ENCODE assay signal across 28 cellular contexts in the genomic region with DNA sequence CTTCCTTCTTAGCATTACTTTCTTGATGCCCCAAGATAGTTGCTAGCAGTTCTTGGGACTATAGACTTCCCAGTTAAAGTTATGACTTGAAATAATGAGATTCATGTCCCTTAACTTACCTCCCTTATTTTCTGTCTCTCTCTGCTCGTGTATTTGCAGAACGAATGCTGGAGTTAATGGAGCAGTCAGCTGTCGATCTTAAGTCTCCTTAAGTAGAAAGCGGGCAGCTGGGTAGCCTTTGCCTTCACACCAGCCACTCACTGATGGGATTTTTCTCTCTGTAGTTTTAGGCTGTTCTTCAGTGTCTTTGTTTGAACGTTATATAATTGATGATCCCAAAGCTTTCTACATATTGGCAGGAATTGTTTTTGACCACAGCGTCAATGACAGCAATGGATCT. TPM values are rescaled to one million over a fixed set of nuclear protein-coding genes. Genes with fewer than 3 reads are reported as not detected.
A peak's percentile ranks its signal among the peaks of the same experiment; 100 is the strongest.
DNase-seq lines count a peak whose midpoint lies in the region; ATAC-seq and TF ChIP-seq lines count a peak whose summit lies in the region.
"Had no signal": no experiment of that assay in that cellular context is flagged by ENCODE, and none has a peak within 500 bp of the region (broad histone marks: within the 10 kb centered on the region; RNA-seq: fewer than 3 reads in every experiment).

No MANE protein-coding gene starts in this region.

- H2AFZ ChIP-seq in GM23338 (peak overlapping the region; percentile 21; the same call in 1 of the 2 replicates), OCI-LY3 (ENCODE audit: low read depth, low read length) (no peak overlapping the region)

- in situ Hi-C loops in GM13977 (cut with MboI; ENCODE audit: low pct_unique_long_range_greater_than_20kb, low sequenced_read_pairs, unreplicated experiment) = no loop called here

- no peak for ATAC-seq in GM23338
- ATAC-seq in sciatic nerve = no peak
- no peak for ATAC-seq in GM18858 (IDR thresholded peaks at IDR 0.05; ENCODE audit: unreplicated experiment)
- ATAC-seq: activated naive CD4-positive, alpha-beta T cell treated with anti-CD3 and anti-CD28 coated beads, Interleukin-2, amount 50 U/mL, for 72 hours; natural killer cell; Right ventricle myocardium inferior had no signal

- H3K27ac Mint-ChIP-seq in GM23338 = no peak overlapping the region
- H3K27ac Mint-ChIP-seq: activated naive CD4-positive, alpha-beta T cell treated with anti-CD3 and anti-CD28 coated beads, Interleukin-2, amount 50 U/mL, for 72 hours; natural killer cell had no signal

- no peaks in the 10 kb centered on the region for H3K4me1 ChIP-seq in GM23338 (ENCODE audit: insufficient read depth)
- peaks cover 33% of the 10 kb centered on the region for H3K4me1 ChIP-seq in OCI-LY3 (ENCODE audit: low read length)

- H3K4me3 ChIP-seq in GM23338 = no peak overlapping the region
- peak overlapping the region; percentile 16; the same call in 1 of the 2 replicates for H3K4me3 ChIP-seq in OCI-LY3 (ENCODE audit: low read length)
- H3K4me3 ChIP-seq in fibroblast of the aortic adventitia (ENCODE audit: low read depth, low read length) = no peak overlapping the region
- H3K4me3 ChIP-seq: left ventricle myocardium inferior, MG63 had no signal

- no peaks in the 10 kb centered on the region for H3K27me3 ChIP-seq in GM23338 (ENCODE audit: insufficient read depth)
- H3K27me3 ChIP-seq in OCI-LY3 (ENCODE audit: low read depth, low read length) = peaks cover 37% of the 10 kb centered on the region

- no peaks in the 10 kb centered on the region for H3K27me3 Mint-ChIP-seq in GM23338 (ENCODE audit: insufficient read depth, low read depth, poor library complexity)

- no peaks in the 10 kb centered on the region for H3K4me1 Mint-ChIP-seq in GM23338
- H3K4me1 Mint-ChIP-seq: natural killer cell had no signal

- H3K27ac ChIP-seq in GM23338 (ENCODE audit: low read depth) (no peak overlapping the region), OCI-LY3 (ENCODE audit: low read length) (no peak overlapping the region)
- H3K27ac ChIP-seq: left ventricle myocardium inferior had no signal

- H3K79me2 ChIP-seq in GM23338 (replicated peaks; ENCODE audit: insufficient read depth) (no peaks in the 10 kb centered on the region), OCI-LY3 (ENCODE audit: low read length) (no peaks in the 10 kb centered on the region)

- H3K36me3 ChIP-seq in GM23338 (ENCODE audit: insufficient read depth) (no peaks in the 10 kb centered on the region), OCI-LY3 (replicated peaks; ENCODE audit: low read depth, low read length) (no peaks in the 10 kb centered on the region)
- H3K36me3 ChIP-seq: left ventricle myocardium inferior, MG63 had no signal

- TF ChIP-seq CTCF in GM23338 (conservative IDR thresholded peaks at IDR 0.05; ENCODE audit: low read depth in 2 of 2) (no peak), OCI-LY3 (IDR thresholded peaks at IDR 0.05; ENCODE audit: low read depth, low read length) (no peak), fibroblast of the aortic adventitia (IDR thresholded peaks at IDR 0.05; ENCODE audit: insufficient read depth, low read length) (no peak), GM13977 (IDR thresholded peaks at IDR 0.05; ENCODE audit: extremely low read depth, insufficient read depth, missing control alignments) (no peak)

- no peaks in the 10 kb centered on the region for H3K36me3 Mint-ChIP-seq in GM23338 (ENCODE audit: low read depth)
- H3K36me3 Mint-ChIP-seq: activated naive CD4-positive, alpha-beta T cell treated with anti-CD3 and anti-CD28 coated beads, Interleukin-2, amount 50 U/mL, for 72 hours; natural killer cell had no signal

- H3K9me3 Mint-ChIP-seq in GM23338 = no peaks in the 10 kb centered on the region
- H3K9me3 Mint-ChIP-seq: activated naive CD4-positive, alpha-beta T cell treated with anti-CD3 and anti-CD28 coated beads, Interleukin-2, amount 50 U/mL, for 72 hours; natural killer cell had no signal

- DNase-seq in GM23338 (ENCODE audit: low spot score) (no peak), fibroblast of the aortic adventitia (ENCODE audit: low read depth) (peak; percentile 14), retina (peak; percentile 33), sciatic nerve (ENCODE audit: low spot score) (no peak), glomerular visceral epithelial cell (ENCODE audit: extremely low spot score) (no peak), GM13977 (ENCODE audit: low spot score) (no peak)
- DNase-seq: activated CD4-positive, alpha-beta T cell treated with anti-CD3 and anti-CD28 coated beads for 4 hours; anterior cingulate cortex; C1 segment of cervical spinal cord; cortex of kidney; effector memory CD4-positive, alpha-beta T cell; glutamatergic neuron; KBM-7; left ventricle myocardium inferior; midbrain; natural killer cell; NCI-H1105 treated with DMSO at 0.1 percent for 48 hours; NCI-H510A treated with DMSO at 0.1 percent for 48 hours; NK-92 treated with Interleukin-12 subunit alpha and Interleukin-12 subunit beta, amount 100 ng/mL, for 24 hours; occipital lobe; stimulated activated CD4-positive, alpha-beta T cell treated with anti-CD3 and anti-CD28 coated beads, Interleukin-1b, Interleukin-23, amount 100 ng/mL, for 48 hours; stimulated activated naive CD4-positive, alpha-beta T cell treated with Interleukin-2 at 50 U/mL for 16 hours; SW 1271 had no signal

- H3K9ac ChIP-seq in OCI-LY3 (ENCODE audit: low read length) = no peak overlapping the region

- intact Hi-C loops in sciatic nerve (cut with DNase I) = no loop called here

- H3K4me2 ChIP-seq in GM23338 (no peak overlapping the region), OCI-LY3 (ENCODE audit: low read length) (peak overlapping the region; percentile 50)

- H3F3A ChIP-seq in GM23338 (replicated peaks; ENCODE audit: low read depth) = no peaks in the 10 kb centered on the region

- H4K20me1 ChIP-seq in GM23338 (replicated peaks; ENCODE audit: insufficient read depth) (no peaks in the 10 kb centered on the region), OCI-LY3 (ENCODE audit: insufficient read depth, low read length) (no peaks in the 10 kb centered on the region)

- H3K9me3 ChIP-seq in OCI-LY3 (ENCODE audit: insufficient read depth, low read length) = no peaks in the 10 kb centered on the region
- H3K9me3 ChIP-seq: left ventricle myocardium inferior, MG63 had no signal

- peaks cover 4% of the 10 kb centered on the region; the same call in 1 of the 2 replicates for H3K9me2 ChIP-seq in GM23338 (ENCODE audit: insufficient read depth)

- H3K4me3 Mint-ChIP-seq in GM23338 = no peak overlapping the region
- H3K4me3 Mint-ChIP-seq: natural killer cell had no signal

TF ChIP-seq in GM23338, 12 proteins besides CTCF, POLR2A, EP300 and RAD21 (continues in another document):
- TF ChIP-seq JUNB (IDR thresholded peaks at IDR 0.05; ENCODE audit: unreplicated experiment) (no peak), STAT1 (IDR thresholded peaks at IDR 0.05; ENCODE audit: unreplicated experiment) (no peak), ZNF114 (CRISPR knock-in tag; IDR thresholded peaks at IDR 0.05) (no peak), EZH2phosphoT487 (IDR thresholded peaks at IDR 0.05; ENCODE audit: unreplicated experiment) (no peak), POLR2AphosphoS5 (IDR thresholded peaks at IDR 0.05; ENCODE audit: low read depth) (no peak), EZH2 (IDR thresholded peaks at IDR 0.05; ENCODE audit: low read depth, unreplicated experiment) (no peak), ZNF331 (CRISPR knock-in tag; IDR thresholded peaks at IDR 0.05; ENCODE audit: low read depth) (no peak), CREB1 (CRISPR knock-in tag; IDR thresholded peaks at IDR 0.05; ENCODE audit: low read depth) (no peak), NANOG (IDR thresholded peaks at IDR 0.05; ENCODE audit: borderline replicate concordance) (no peak)
- TF ChIP-seq, protein P1, sequence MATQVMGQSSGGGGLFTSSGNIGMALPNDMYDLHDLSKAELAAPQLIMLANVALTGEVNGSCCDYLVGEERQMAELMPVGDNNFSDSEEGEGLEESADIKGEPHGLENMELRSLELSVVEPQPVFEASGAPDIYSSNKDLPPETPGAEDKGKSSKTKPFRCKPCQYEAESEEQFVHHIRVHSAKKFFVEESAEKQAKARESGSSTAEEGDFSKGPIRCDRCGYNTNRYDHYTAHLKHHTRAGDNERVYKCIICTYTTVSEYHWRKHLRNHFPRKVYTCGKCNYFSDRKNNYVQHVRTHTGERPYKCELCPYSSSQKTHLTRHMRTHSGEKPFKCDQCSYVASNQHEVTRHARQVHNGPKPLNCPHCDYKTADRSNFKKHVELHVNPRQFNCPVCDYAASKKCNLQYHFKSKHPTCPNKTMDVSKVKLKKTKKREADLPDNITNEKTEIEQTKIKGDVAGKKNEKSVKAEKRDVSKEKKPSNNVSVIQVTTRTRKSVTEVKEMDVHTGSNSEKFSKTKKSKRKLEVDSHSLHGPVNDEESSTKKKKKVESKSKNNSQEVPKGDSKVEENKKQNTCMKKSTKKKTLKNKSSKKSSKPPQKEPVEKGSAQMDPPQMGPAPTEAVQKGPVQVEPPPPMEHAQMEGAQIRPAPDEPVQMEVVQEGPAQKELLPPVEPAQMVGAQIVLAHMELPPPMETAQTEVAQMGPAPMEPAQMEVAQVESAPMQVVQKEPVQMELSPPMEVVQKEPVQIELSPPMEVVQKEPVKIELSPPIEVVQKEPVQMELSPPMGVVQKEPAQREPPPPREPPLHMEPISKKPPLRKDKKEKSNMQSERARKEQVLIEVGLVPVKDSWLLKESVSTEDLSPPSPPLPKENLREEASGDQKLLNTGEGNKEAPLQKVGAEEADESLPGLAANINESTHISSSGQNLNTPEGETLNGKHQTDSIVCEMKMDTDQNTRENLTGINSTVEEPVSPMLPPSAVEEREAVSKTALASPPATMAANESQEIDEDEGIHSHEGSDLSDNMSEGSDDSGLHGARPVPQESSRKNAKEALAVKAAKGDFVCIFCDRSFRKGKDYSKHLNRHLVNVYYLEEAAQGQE (IDR thresholded peaks at IDR 0.05; ENCODE audit: unreplicated experiment) = no peak
- TF ChIP-seq, protein P2, sequence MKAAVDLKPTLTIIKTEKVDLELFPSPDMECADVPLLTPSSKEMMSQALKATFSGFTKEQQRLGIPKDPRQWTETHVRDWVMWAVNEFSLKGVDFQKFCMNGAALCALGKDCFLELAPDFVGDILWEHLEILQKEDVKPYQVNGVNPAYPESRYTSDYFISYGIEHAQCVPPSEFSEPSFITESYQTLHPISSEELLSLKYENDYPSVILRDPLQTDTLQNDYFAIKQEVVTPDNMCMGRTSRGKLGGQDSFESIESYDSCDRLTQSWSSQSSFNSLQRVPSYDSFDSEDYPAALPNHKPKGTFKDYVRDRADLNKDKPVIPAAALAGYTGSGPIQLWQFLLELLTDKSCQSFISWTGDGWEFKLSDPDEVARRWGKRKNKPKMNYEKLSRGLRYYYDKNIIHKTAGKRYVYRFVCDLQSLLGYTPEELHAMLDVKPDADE (IDR thresholded peaks at IDR 0.05) = no peak

RNA-seq across cellular contexts. Expression of a gene that starts 24.9 kb away (rescaled TPM):
- total RNA-seq in GM23338 (2014; rRNA removed; shearing (Covaris generic)) = 3.2 and 4.1 TPM in 2 replicates
- 1.8 and 3.0 TPM in 2 replicates for polyA plus RNA-seq in GM23338 (2016; fragmentation: Nextera tagmentation; extraction: Ambion mirVana)
- total RNA-seq in fibroblast of the aortic adventitia (ENCODE audit: low replicate concordance) = 1.8 and 2.4 TPM in 2 replicates
- total RNA-seq in sciatic nerve = 39.0 TPM

Comparison
In these comparisons a context has a peak if more than half of its experiments do, and no peak if none do; other contexts are left out.
1. DNase-seq: peak in fibroblast of the aortic adventitia (single experiment) and retina (single experiment); none in GM23338 (single experiment), sciatic nerve (single experiment), glomerular visceral epithelial cell (single experiment) and GM13977 (single experiment).